17 cellular contexts compared by ENCODE assay signal in the genomic region with DNA sequence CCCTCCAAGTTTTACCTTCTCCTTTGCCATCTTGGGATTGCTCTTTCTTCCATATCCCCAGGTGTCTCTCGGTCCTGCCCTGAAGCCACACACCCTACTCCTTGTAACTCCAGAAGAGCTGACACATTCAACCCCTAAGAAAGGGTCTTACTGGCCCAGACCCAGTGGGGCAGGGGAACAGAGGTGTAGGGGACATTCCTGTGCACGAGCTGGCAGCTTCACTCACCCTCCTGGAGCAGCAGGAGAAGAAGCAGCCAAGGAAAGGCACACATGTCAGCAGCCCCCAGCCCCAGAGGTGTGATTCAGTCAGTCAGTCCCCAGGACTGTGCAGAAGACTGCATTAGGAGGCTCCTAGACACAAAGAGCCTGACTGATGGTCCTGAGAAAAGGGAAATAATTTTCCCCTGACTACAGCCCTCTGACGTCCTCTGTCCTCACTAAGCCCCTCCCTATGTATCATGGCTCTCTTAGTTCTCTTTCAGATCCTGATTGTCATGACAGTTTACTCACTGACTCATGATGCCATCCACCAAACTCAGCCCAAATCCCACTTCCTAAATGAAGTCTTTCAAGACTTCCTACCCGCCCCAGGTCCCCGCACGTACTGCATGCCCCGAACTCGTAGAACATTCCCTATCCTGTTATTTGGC. TPM values are rescaled to one million over a fixed set of nuclear protein-coding genes. Genes with fewer than 3 reads are reported as not detected.
DNase-seq lines count a peak whose midpoint lies in the region; ATAC-seq, FAIRE-seq and TF ChIP-seq lines count a peak whose summit lies in the region.
"Had no signal": no experiment of that assay in that cellular context is flagged by ENCODE, and none has a peak within 500 bp of the region (broad histone marks: within the 10 kb centered on the region; RNA-seq: fewer than 3 reads in every experiment).

A gene (minus strand): TSS at position 372 of the 650 bp plus-strand sequence. CDS start 100 bp downstream, at position 272.

- CTCF ChIA-PET in K562 (lab: Yijun Ruan, JAX; ENCODE audit: low intra/inter-chr PET ratio) = no interaction called here

- WGBS in GM23248 (ENCODE audit: low coverage in 1 of 2, low lambda C conversion rate in 2 of 2, missing lambda C conversion rate in 2 of 2), 2 experiments = 60 to 68% methylated on average over 8 of the region's 8 CpGs
- 39% methylated on average over 8 of the region's 8 CpGs for WGBS in K562 (ENCODE audit: insufficient coverage, low coverage, missing lambda C conversion rate)

- FAIRE-seq in K562 (lab: Jason Lieb, UNC) = no peak
- FAIRE-seq: D721Med had no signal

- H3K27me3 ChIP-seq in GM23248 (replicated peaks; ENCODE audit: insufficient read depth) (no peaks in the 10 kb centered on the region), K562 (ENCODE audit: control insufficient read depth in 2 of 2, insufficient read depth in 2 of 2, low read length in 2 of 2) (peaks cover 0 to 10% of the 10 kb centered on the region in 2 experiments; a peak in 3 of 5 replicates), vagina (no peaks in the 10 kb centered on the region)

- intact Hi-C loops in K562 (cut with micrococcal nuclease) = no loop called here
- intact Hi-C loops in mucosa of descending colon (cut with DNase I, micrococcal nuclease) = no loop called here
- intact Hi-C loops in vagina (cut with DNase I) = no loop called here

- H3K4me2 ChIP-seq in GM23248 (ENCODE audit: unreplicated experiment) (no peak within 1 kb of the TSS), K562 (ENCODE audit: insufficient read depth, low read length) (peak within 1 kb of the TSS; percentile 30; the same call in 1 of the 2 replicates)

- no peak for TF ChIP-seq EP300 in K562 (IDR thresholded peaks at IDR 0.05; ENCODE audit: low read length)

- no peaks in the 10 kb centered on the region for H3K36me3 ChIP-seq in GM23248 (ENCODE audit: low read depth)
- no peaks in the 10 kb centered on the region for H3K36me3 ChIP-seq in K562 (ENCODE audit: control insufficient read depth, insufficient read depth, low read length)
- no peaks in the 10 kb centered on the region for H3K36me3 ChIP-seq in mucosa of descending colon (ENCODE audit: low read depth)
- H3K36me3 ChIP-seq in vagina = no peaks in the 10 kb centered on the region

- H3K9me2 ChIP-seq in GM23248 (ENCODE audit: insufficient read depth) = no peaks in the 10 kb centered on the region

- in situ Hi-C loops in GM23248 (cut with MboI) = no loop called here
- in situ Hi-C loops in K562 (cut with MboI) = no loop called here

- POLR2A ChIA-PET in K562 (lab: Yijun Ruan, JAX) = no interaction called here

- H3K79me2 ChIP-seq in GM23248 (ENCODE audit: insufficient read depth) = no peaks in the 10 kb centered on the region
- H3K79me2 ChIP-seq in K562 (ENCODE audit: control insufficient read depth, insufficient read depth, low read length) = no peaks in the 10 kb centered on the region

- H3K9me1 ChIP-seq in K562 (ENCODE audit: control insufficient read depth, insufficient read depth, low read length) = no peaks in the 10 kb centered on the region

- H4K20me1 ChIP-seq in GM23248 (ENCODE audit: insufficient read depth) (no peaks in the 10 kb centered on the region), K562 (replicated peaks; ENCODE audit: control insufficient read depth, insufficient read depth, low read length) (no peaks in the 10 kb centered on the region)

- H2AFZ ChIP-seq in GM23248 (no peak within 1 kb of the TSS), K562 (ENCODE audit: low read depth, low read length) (peak within 1 kb of the TSS; percentile 76)

- H3K4me3 ChIP-seq in GM23248 (no peak within 1 kb of the TSS), K562 (no peak within 1 kb of the TSS), mucosa of descending colon (no peak within 1 kb of the TSS), vagina (no peak within 1 kb of the TSS)

- H3K9ac ChIP-seq in GM23248 (no peak within 1 kb of the TSS), K562 (ENCODE audit: insufficient read depth in 1 of 2, low read depth in 2 of 2, low read length in 2 of 2) (no peak within 1 kb of the TSS; a peak in 1 of 4 replicates)

- no peaks in the 10 kb centered on the region for H3F3A ChIP-seq in GM23248 (ENCODE audit: insufficient read depth)

- TF ChIP-seq POLR2A in K562 (conservative IDR thresholded peaks at IDR 0.05) (no peak), vagina (IDR thresholded peaks at IDR 0.05) (no peak)

- H3K27ac ChIP-seq in GM23248 = 0 out of 2 replicates have a peak within 1 kb of the TSS, but pooled peaks have one; percentile 21
- no peak within 1 kb of the TSS for H3K27ac ChIP-seq in K562 (ENCODE audit: extremely low read depth, low read depth, low read length)
- H3K27ac ChIP-seq in vagina = no peak within 1 kb of the TSS

- ATAC-seq in K562 (peak; percentile 41), mucosa of descending colon (peak; percentile 17), GM18858 (IDR thresholded peaks at IDR 0.05; ENCODE audit: unreplicated experiment) (no peak)
- ATAC-seq: stimulated activated naive CD8-positive, alpha-beta T cell treated with anti-CD3 and anti-CD28 coated beads, Interleukin-15, Interleukin-2, amounts not matched to agents 100 U/mL and 50 U/mL, for 24 hours had no signal

- TF ChIP-seq CTCF in K562 (IDR thresholded peaks at IDR 0.05 in 2 of 3, conservative IDR thresholded peaks at IDR 0.05 in 1 of 3; ENCODE audit: insufficient read depth in 2 of 3, low read depth in 1 of 3, low read length in 3 of 3) (no peak), mucosa of descending colon (IDR thresholded peaks at IDR 0.05) (no peak), vagina (IDR thresholded peaks at IDR 0.05) (no peak)

- no TSS peak for BruUV-seq in K562 (replicated peaks; lab: Mats Ljungman, UMichigan)

- DNase-seq in GM23248 = peak; percentile 83
- DNase-seq in NOMO-1 treated with DMSO at 0.1 percent for 48 hours (lab: John Stamatoyannopoulos, UW; ENCODE audit: unreplicated experiment) = peak; percentile 75
- DNase-seq in K562 (ENCODE audit: extremely low read depth in 1 of 4, low spot score in 3 of 4) = no peak
- no peak for DNase-seq in mucosa of descending colon
- no peak for DNase-seq in vagina (ENCODE audit: extremely low spot score in 2 of 2)
- no peak for DNase-seq in SKM-1 treated with dmso at 0.1 percent for 144 hours (lab: John Stamatoyannopoulos, UW; ENCODE audit: unreplicated experiment)
- DNase-seq: activated CD4-positive, alpha-beta T cell treated with anti-CD3 and anti-CD28 coated beads, Interleukin-2, amount 50 U/mL, for 48 hours; activated naive CD4-positive, alpha-beta T cell treated with anti-CD3 and anti-CD28 coated beads, Interleukin-2, amount 10 ng/mL, durations not matched to agents 7 days and 5 days; cortex of kidney; Kasumi-1; occipital lobe; stimulated activated CD4-positive, alpha-beta T cell treated with anti-CD3 and anti-CD28 coated beads, Interleukin-2, amount 100 ng/mL, for 24 hours; stimulated activated naive CD8-positive, alpha-beta T cell treated with anti-CD3 and anti-CD28 coated beads, Interleukin-15, Interleukin-2, amounts not matched to agents 100 U/mL and 50 U/mL, for 24 hours had no signal

- H3K4me1 ChIP-seq in GM23248 (ENCODE audit: insufficient read depth) (no peaks in the 10 kb centered on the region), K562 (replicated peaks in 1 of 2; ENCODE audit: control insufficient read depth in 2 of 2, insufficient read depth in 2 of 2, low read length in 2 of 2) (peaks cover 17 to 22% of the 10 kb centered on the region in 2 experiments), mucosa of descending colon (ENCODE audit: low read depth) (peaks cover 11% of the 10 kb centered on the region), vagina (no peaks in the 10 kb centered on the region)

- TF ChIP-seq RAD21 in K562 (CRISPR knock-in tag; conservative IDR thresholded peaks at IDR 0.05 in 1 of 2, IDR thresholded peaks at IDR 0.05 in 1 of 2) = no peak

- H3K9me3 ChIP-seq in GM23248 (ENCODE audit: low read depth) (no peaks in the 10 kb centered on the region), K562 (replicated peaks; ENCODE audit: control insufficient read depth, insufficient read depth, low read depth, low read length) (no peaks in the 10 kb centered on the region), mucosa of descending colon (no peaks in the 10 kb centered on the region), vagina (no peaks in the 10 kb centered on the region)

TF ChIP-seq in K562, 482 proteins besides CTCF, POLR2A, EP300 and RAD21 (continues in another document):
- TF ChIP-seq PHF21A (IDR thresholded peaks at IDR 0.05; ENCODE audit: borderline replicate concordance, low read depth) (no peak), SMARCB1 (IDR thresholded peaks at IDR 0.05; ENCODE audit: insufficient read length, low read depth) (no peak), SPI1 (IDR thresholded peaks at IDR 0.05; ENCODE audit: borderline replicate concordance, low read depth, low read length) (peak; percentile 28; the same call in 1 of the 2 replicates), NFE2L1 (tag; IDR thresholded peaks at IDR 0.05; ENCODE audit: borderline replicate concordance, low read depth) (no peak), FOSL1 (tag; conservative IDR thresholded peaks at IDR 0.05) (peak; percentile 49; the same call in 1 of the 2 replicates), PTBP1 (IDR thresholded peaks at IDR 0.05; ENCODE audit: low read depth, low read length) (no peak)

RNA-seq across cellular contexts. Expression of the gene that starts here (rescaled TPM):
- total RNA-seq in GM23248 (2014; rRNA removed; shearing (Covaris generic)) = not detected in 2 replicates
- polyA plus RNA-seq in GM23248 (2016; fragmentation: Nextera tagmentation; extraction: Ambion mirVana) = 0.48 and 0.51 TPM in 2 replicates
- total RNA-seq in K562 (2011; cell fraction: chromatin; rRNA removed; ENCODE audit: low replicate concordance) = not detected in 2 replicates
- total RNA-seq in K562 (2011; cell fraction: nucleolus; rRNA removed) = not detected in 2 replicates
- not detected in 2 replicates for total RNA-seq in K562 (2011; cell fraction: nucleoplasm; rRNA removed)
- not detected in 2 replicates for total RNA-seq in K562 (2014; rRNA removed)
- total RNA-seq in K562 (2014; rRNA removed; fragmentation: Illumina TruSeq; extraction: Trizol) = not detected in 2 replicates
- not detected in 2 replicates for total RNA-seq in K562 (2015; rRNA removed; fragmentation: Illumina TruSeq; extraction: Trizol)
- not detected in 2 replicates for total RNA-seq in K562 (2021)
- polyA plus RNA-seq in K562 (2011; rRNA removed) = 0.13 TPM in 1 of 2 replicates, not detected in the other
- not detected in 2 replicates for polyA plus RNA-seq in K562 (2011; cell fraction: cytosol; rRNA removed)
- not detected in 2 replicates for polyA plus RNA-seq in K562 (2011; cell fraction: nucleus; rRNA removed)
- 0.19 TPM in 1 of 2 replicates, not detected in the other for polyA plus RNA-seq in K562 (2012)
- polyA plus RNA-seq in K562 (2014; fragmentation: Illumina TruSeq; extraction: Trizol) = 0.25 TPM in 1 of 2 replicates, not detected in the other
- polyA plus RNA-seq in K562 (2014; fragmentation: Nextera tagmentation; extraction: Ambion mirVana) = under 1 TPM in 1 of 2 experiments, not detected in 1; 0.21 TPM
- polyA plus RNA-seq in K562 (2014; rRNA removed) = not detected in 2 replicates
- not detected in 2 replicates for polyA minus RNA-seq in K562 (2011; rRNA and poly(A)+ RNA removed)
- polyA minus RNA-seq in K562 (2011; cell fraction: cytosol; rRNA and poly(A)+ RNA removed) = not detected in 2 replicates
- not detected in 2 replicates for polyA minus RNA-seq in K562 (2011; cell fraction: nucleus; rRNA and poly(A)+ RNA removed)
- not detected for total RNA-seq in mucosa of descending colon
- not detected for total RNA-seq in vagina
- total RNA-seq: glomerular endothelial cell, lower leg skin, occipital lobe had no signal

Comparison
In these comparisons a context has a peak if more than half of its experiments do, and no peak if none do; other contexts are left out.
1. Peak in DNase-seq and H3K27ac ChIP-seq in GM23248; RNA of the gene not detected or under 1 TPM.
2. Peak in ATAC-seq and H3K4me2 ChIP-seq in K562; RNA of the gene not detected or under 1 TPM.
3. Peak in ATAC-seq in mucosa of descending colon; RNA of the gene not detected or under 1 TPM.